ENCODE assay signal across 7 cellular contexts in the genomic region with DNA sequence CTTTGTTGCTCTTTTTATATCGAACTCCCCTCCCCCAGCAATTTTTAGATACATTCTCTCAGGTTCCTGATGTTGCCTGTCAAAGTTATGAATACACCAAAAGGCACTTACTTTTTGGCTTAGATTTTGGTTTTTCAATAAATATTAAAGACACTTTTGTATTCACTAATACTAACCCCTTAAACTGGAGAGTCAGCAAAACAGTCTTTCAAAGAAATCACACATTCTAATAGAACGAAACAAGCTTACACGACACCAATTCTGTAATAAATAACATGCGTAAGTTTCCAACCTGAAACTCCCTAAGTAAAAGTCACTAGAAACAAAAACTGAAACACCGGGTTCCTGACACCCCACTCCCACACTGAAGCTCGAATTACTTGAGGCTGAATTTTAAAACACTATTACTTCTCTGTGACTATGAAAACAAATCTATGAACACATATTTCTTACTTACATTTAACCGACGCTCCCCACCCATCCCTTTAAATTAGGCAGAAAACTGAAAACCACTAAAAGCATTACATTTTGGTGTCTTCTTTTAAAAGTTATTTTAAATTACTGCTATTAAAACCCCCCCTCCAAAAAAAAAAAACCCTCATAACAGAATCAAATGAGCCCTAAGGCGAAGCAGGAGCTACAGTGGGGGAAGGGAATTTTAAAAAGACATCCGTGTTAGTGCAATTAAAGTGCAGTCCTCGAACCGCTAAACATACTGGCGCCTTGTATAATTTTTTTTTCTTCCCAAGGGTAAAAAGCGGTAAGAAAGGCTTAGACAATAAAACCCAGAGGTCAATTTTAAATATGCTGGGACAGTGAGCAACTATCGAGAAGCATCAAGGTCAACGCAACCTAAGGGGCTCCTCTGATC. TPM values are rescaled to one million over a fixed set of nuclear protein-coding genes. Genes with fewer than 3 reads are reported as not detected.
DNase-seq lines count a peak whose midpoint lies in the region; ATAC-seq and TF ChIP-seq lines count a peak whose summit lies in the region.

No MANE protein-coding gene starts in this region.

- TF ChIP-seq CTCF in GM10266 (IDR thresholded peaks at IDR 0.05; ENCODE audit: control insufficient read depth, insufficient read depth, low read depth, missing control alignments) (no peak), SU-DHL-6 (IDR thresholded peaks at IDR 0.05; ENCODE audit: insufficient read depth, low read length, poor library complexity, severe bottlenecking) (no peak), upper lobe of left lung (IDR thresholded peaks at IDR 0.05) (no peak)

- peaks cover 7% of the 10 kb centered on the region for H3K4me1 ChIP-seq in effector memory CD4-positive, alpha-beta T cell (ENCODE audit: control insufficient read depth, insufficient read depth, low read length, poor library complexity, severe bottlenecking)
- H3K4me1 ChIP-seq in mucosa of stomach (ENCODE audit: control insufficient read depth, insufficient read depth, low read length) (peaks cover 17% of the 10 kb centered on the region), upper lobe of left lung (peaks cover 12 to 23% (median 20%) of the 10 kb centered on the region in 4 donors)

- H3K9ac ChIP-seq in SU-DHL-6 (ENCODE audit: low read length): peak overlapping the region; percentile 79
- H3K9ac ChIP-seq in mucosa of stomach (ENCODE audit: low read length): peak overlapping the region; percentile 84

- H3K9me2 ChIP-seq in SU-DHL-6 (replicated peaks; ENCODE audit: insufficient read depth, low read length): no peaks in the 10 kb centered on the region

- H2AFZ ChIP-seq in SU-DHL-6 (ENCODE audit: low read depth, low read length, severe bottlenecking): peak overlapping the region; percentile 95

- H4K20me1 ChIP-seq in SU-DHL-6 (ENCODE audit: low read depth, low read length): no peaks in the 10 kb centered on the region

- peak overlapping the region; percentile 98 for H3K4me3 ChIP-seq in SU-DHL-6 (ENCODE audit: insufficient read depth, low read length, poor library complexity, severe bottlenecking)
- peak overlapping the region; percentile 85 for H3K4me3 ChIP-seq in effector memory CD4-positive, alpha-beta T cell (ENCODE audit: insufficient read depth, low read depth, low read length, poor library complexity, severe bottlenecking)
- H3K4me3 ChIP-seq in mucosa of stomach (ENCODE audit: low read length): peak overlapping the region; percentile 56
- peak overlapping the region; percentile 76 to 98 (median 82) for H3K4me3 ChIP-seq in upper lobe of left lung

- H3K27me3 ChIP-seq in SU-DHL-6 (ENCODE audit: low read length): no peaks in the 10 kb centered on the region
- no peaks in the 10 kb centered on the region for H3K27me3 ChIP-seq in effector memory CD4-positive, alpha-beta T cell (replicated peaks; ENCODE audit: control insufficient read depth, insufficient read depth, low read length, poor library complexity, severe bottlenecking)
- H3K27me3 ChIP-seq in mucosa of stomach (ENCODE audit: control insufficient read depth, insufficient read depth, low read length): no peaks in the 10 kb centered on the region
- no peaks in the 10 kb centered on the region for H3K27me3 ChIP-seq in upper lobe of left lung

- H3K36me3 ChIP-seq in SU-DHL-6 (ENCODE audit: low read length) (no peaks in the 10 kb centered on the region), mucosa of stomach (ENCODE audit: control insufficient read depth, insufficient read depth, low read length) (no peaks in the 10 kb centered on the region), upper lobe of left lung (no peaks in the 10 kb centered on the region)
- no peaks in the 10 kb centered on the region for H3K36me3 ChIP-seq in effector memory CD4-positive, alpha-beta T cell (ENCODE audit: control insufficient read depth, insufficient read depth, low read length)

- peak in 1 of 2 donors; percentile 31 for ATAC-seq in upper lobe of left lung (ENCODE audit: low FRiP score in 2 of 2)
- ATAC-seq in HG03097 (IDR thresholded peaks at IDR 0.05; ENCODE audit: low FRiP score, unreplicated experiment): no peak

- H3F3A ChIP-seq in SU-DHL-6 (ENCODE audit: insufficient read depth): no peaks in the 10 kb centered on the region; the same call in 1 of the 2 replicates

- peak overlapping the region; percentile 88 for H3K4me2 ChIP-seq in SU-DHL-6 (ENCODE audit: low read depth, low read length, poor library complexity, severe bottlenecking)

- CTCF ChIA-PET in HEK293T (lab: Yijun Ruan, JAX): interaction anchor here (0.7 kb wide), 1 partner anchor 14 kb away, joined by 4 read pairs; no protein-coding TSS in a partner anchor

- POLR2A ChIA-PET in HEK293T (lab: Yijun Ruan, JAX): interaction anchor here (1.1 to 1.5 kb wide), 4 partner anchors 7 to 100 kb away, joined by 3 to 5 read pairs (median 3); no protein-coding TSS in a partner anchor

- no peak for TF ChIP-seq POLR2A in upper lobe of left lung (IDR thresholded peaks at IDR 0.05)

- 1 to 3% methylated on average over 16 of the region's 16 CpGs for WGBS in upper lobe of left lung, 2 donors

- H3K27ac ChIP-seq in SU-DHL-6 (ENCODE audit: low read depth, low read length): peak overlapping the region; percentile 71
- peak overlapping the region; percentile 88 for H3K27ac ChIP-seq in effector memory CD4-positive, alpha-beta T cell (ENCODE audit: insufficient read depth, low read length, poor library complexity, severe bottlenecking)
- peak overlapping the region; percentile 90 to 99 (median 98) for H3K27ac ChIP-seq in upper lobe of left lung

- peaks cover 52% of the 10 kb centered on the region for H3K79me2 ChIP-seq in SU-DHL-6 (ENCODE audit: insufficient read depth, low read length)

- H3K9me3 ChIP-seq in SU-DHL-6 (ENCODE audit: insufficient read depth, low read length): no peaks in the 10 kb centered on the region
- H3K9me3 ChIP-seq in effector memory CD4-positive, alpha-beta T cell (ENCODE audit: control insufficient read depth, low read length): no peaks in the 10 kb centered on the region
- H3K9me3 ChIP-seq in mucosa of stomach (ENCODE audit: control insufficient read depth, low read length): no peaks in the 10 kb centered on the region
- no peaks in the 10 kb centered on the region for H3K9me3 ChIP-seq in upper lobe of left lung

- no peak for TF ChIP-seq EP300 in upper lobe of left lung (IDR thresholded peaks at IDR 0.05)

- DNase-seq in GM10266 (ENCODE audit: extremely low spot score) (peak; percentile 76), HEK293T (ENCODE audit: extremely low spot score) (peak; percentile 9), upper lobe of left lung (no peak)
- DNase-seq in effector memory CD4-positive, alpha-beta T cell: no peak

TF ChIP-seq in HEK293T, 16 proteins besides CTCF, POLR2A, EP300 and RAD21:
- peak; percentile 48 for TF ChIP-seq L3MBTL2 (conservative IDR thresholded peaks at IDR 0.05)
- no peak for TF ChIP-seq PKNOX1 (IDR thresholded peaks at IDR 0.05)

RNA-seq across cellular contexts. Expression of gene SPPL2A, which starts 0.9 kb away (rescaled TPM):
- 100 to 1,000 TPM in 4 of 6 donors, 10 to 100 TPM in 2; 65.0 to 128 (median 111) TPM for total RNA-seq in upper lobe of left lung

Comparison
In these comparisons a context has a peak if more than half of its experiments do, and no peak if none do; other contexts are left out.
1. DNase-seq: peak in GM10266 (single experiment) and HEK293T (single experiment); none in effector memory CD4-positive, alpha-beta T cell (0 of 3) and upper lobe of left lung (0 of 2).
2. Peak in every context shown above with its lines, with median percentiles within 50 percentile points of each other: H3K27ac ChIP-seq and H3K4me3 ChIP-seq.